ENCODE assay signal across 8 cellular contexts in genomic region chr22:39152511-39153219, GRCh38. TPM values are rescaled to one million over a fixed set of nuclear protein-coding genes. Genes with fewer than 3 reads are reported as not detected.
DNase-seq lines count a peak whose midpoint lies in the region; ATAC-seq lines count a peak whose summit lies in the region.

Gene CBX7 (minus strand): TSS chr22:39152680. CDS start chr22:39152444, 236 bp downstream.

- no peaks in the 10 kb centered on the region for H3K4me1 ChIP-seq in HUES64 (ENCODE audit: insufficient read depth, low read length)

- DNase-seq in DMS114 treated with DMSO at 0.1 percent for 48 hours (lab: John Stamatoyannopoulos, UW; ENCODE audit: unreplicated experiment), result peak; percentile 64
- peak; percentile 86 for DNase-seq in RPMI7951 (ENCODE audit: low read depth)
- DNase-seq in fibroblast of peridontal ligament (ENCODE audit: extremely low read depth), result peak; percentile 68
- DNase-seq in natural killer cell treated with Interleukin-12 subunit alpha and Interleukin-12 subunit beta and Interleukin-15 and Interleukin-18, amount 100 ng/mL, for 72 hours (ENCODE audit: low spot score), result peak; percentile 95

- H3K4me3 Mint-ChIP-seq in activated T-helper 17 cell treated with anti-CD3 and anti-CD28 coated beads, Interleukin-2, amount 50 U/mL, for 72 hours, result peak within 1 kb of the TSS; percentile 92
- H3K4me3 Mint-ChIP-seq in natural killer cell treated with Interleukin-12 subunit alpha and Interleukin-12 subunit beta and Interleukin-15 and Interleukin-18, amount 100 ng/mL, for 72 hours, result peak within 1 kb of the TSS; percentile 96
- peak within 1 kb of the TSS; percentile 84 for H3K4me3 Mint-ChIP-seq in stimulated activated naive CD8-positive, alpha-beta T cell treated with anti-CD3 and anti-CD28 coated beads, Interleukin-15, Interleukin-2, amounts not matched to agents 100 ng/mL and 50 ng/mL, for 24 hours

- peaks cover 7% of the 10 kb centered on the region for H3K27me3 Mint-ChIP-seq in activated T-helper 17 cell treated with anti-CD3 and anti-CD28 coated beads, Interleukin-2, amount 50 U/mL, for 72 hours
- H3K27me3 Mint-ChIP-seq in natural killer cell treated with Interleukin-12 subunit alpha and Interleukin-12 subunit beta and Interleukin-15 and Interleukin-18, amount 100 ng/mL, for 72 hours, result peaks cover 4 to 14% of the 10 kb centered on the region in 2 donors
- peaks cover 16% of the 10 kb centered on the region for H3K27me3 Mint-ChIP-seq in stimulated activated naive CD8-positive, alpha-beta T cell treated with anti-CD3 and anti-CD28 coated beads, Interleukin-15, Interleukin-2, amounts not matched to agents 100 ng/mL and 50 ng/mL, for 24 hours

- peak; percentile 73 for ATAC-seq in GM21447 (IDR thresholded peaks at IDR 0.05; ENCODE audit: unreplicated experiment)
- ATAC-seq in activated T-helper 17 cell treated with anti-CD3 and anti-CD28 coated beads, Interleukin-2, amount 50 U/mL, for 72 hours (replicated peaks), result peak; percentile 87
- ATAC-seq in natural killer cell treated with Interleukin-12 subunit alpha and Interleukin-12 subunit beta and Interleukin-15 and Interleukin-18, amount 100 ng/mL, for 72 hours, result peak; percentile 95

- H3K9me3 ChIP-seq in HUES64 (ENCODE audit: insufficient read depth, low read depth, low read length), result no peaks in the 10 kb centered on the region

- H3K4me3 ChIP-seq in HUES64 (ENCODE audit: low read length), result peak within 1 kb of the TSS; percentile 65

- H3K27ac ChIP-seq in HUES64 (ENCODE audit: low read depth, low read length), result peak within 1 kb of the TSS; percentile 49; the same call in 1 of the 2 replicates

- peaks cover 31% of the 10 kb centered on the region for H3K36me3 Mint-ChIP-seq in activated T-helper 17 cell treated with anti-CD3 and anti-CD28 coated beads, Interleukin-2, amount 50 U/mL, for 72 hours (ENCODE audit: low read depth)
- H3K36me3 Mint-ChIP-seq in natural killer cell treated with Interleukin-12 subunit alpha and Interleukin-12 subunit beta and Interleukin-15 and Interleukin-18, amount 100 ng/mL, for 72 hours, result no peaks in the 10 kb centered on the region
- peaks cover 10% of the 10 kb centered on the region for H3K36me3 Mint-ChIP-seq in stimulated activated naive CD8-positive, alpha-beta T cell treated with anti-CD3 and anti-CD28 coated beads, Interleukin-15, Interleukin-2, amounts not matched to agents 100 ng/mL and 50 ng/mL, for 24 hours (ENCODE audit: low read depth)

- peaks cover 38% of the 10 kb centered on the region for H3K27me3 ChIP-seq in HUES64 (ENCODE audit: insufficient read depth, low read length)

- H3K27ac Mint-ChIP-seq in activated T-helper 17 cell treated with anti-CD3 and anti-CD28 coated beads, Interleukin-2, amount 50 U/mL, for 72 hours, result peak within 1 kb of the TSS; percentile 92
- H3K27ac Mint-ChIP-seq in natural killer cell treated with Interleukin-12 subunit alpha and Interleukin-12 subunit beta and Interleukin-15 and Interleukin-18, amount 100 ng/mL, for 72 hours, result peak within 1 kb of the TSS; percentile 67 to 82
- H3K27ac Mint-ChIP-seq in stimulated activated naive CD8-positive, alpha-beta T cell treated with anti-CD3 and anti-CD28 coated beads, Interleukin-15, Interleukin-2, amounts not matched to agents 100 ng/mL and 50 ng/mL, for 24 hours, result peak within 1 kb of the TSS; percentile 68

- under 1% methylated on average over 98 of the region's 98 CpGs for WGBS in HUES64

- no peaks in the 10 kb centered on the region for H3K9me3 Mint-ChIP-seq in activated T-helper 17 cell treated with anti-CD3 and anti-CD28 coated beads, Interleukin-2, amount 50 U/mL, for 72 hours
- no peaks in the 10 kb centered on the region for H3K9me3 Mint-ChIP-seq in natural killer cell treated with Interleukin-12 subunit alpha and Interleukin-12 subunit beta and Interleukin-15 and Interleukin-18, amount 100 ng/mL, for 72 hours
- no peaks in the 10 kb centered on the region for H3K9me3 Mint-ChIP-seq in stimulated activated naive CD8-positive, alpha-beta T cell treated with anti-CD3 and anti-CD28 coated beads, Interleukin-15, Interleukin-2, amounts not matched to agents 100 ng/mL and 50 ng/mL, for 24 hours

- H3K4me1 Mint-ChIP-seq in activated T-helper 17 cell treated with anti-CD3 and anti-CD28 coated beads, Interleukin-2, amount 50 U/mL, for 72 hours, result peaks cover 15% of the 10 kb centered on the region
- peaks cover 18 to 27% of the 10 kb centered on the region in 2 donors for H3K4me1 Mint-ChIP-seq in natural killer cell treated with Interleukin-12 subunit alpha and Interleukin-12 subunit beta and Interleukin-15 and Interleukin-18, amount 100 ng/mL, for 72 hours (ENCODE audit: low read depth in 2 of 2)
- peaks cover 47% of the 10 kb centered on the region for H3K4me1 Mint-ChIP-seq in stimulated activated naive CD8-positive, alpha-beta T cell treated with anti-CD3 and anti-CD28 coated beads, Interleukin-15, Interleukin-2, amounts not matched to agents 100 ng/mL and 50 ng/mL, for 24 hours (ENCODE audit: low read depth)

- H3K9ac ChIP-seq in HUES64 (ENCODE audit: low read depth, low read length), result peak within 1 kb of the TSS; percentile 45; the same call in 1 of the 2 replicates

- no peaks in the 10 kb centered on the region for H3K36me3 ChIP-seq in HUES64 (ENCODE audit: insufficient read depth, low read length)

RNA-seq across cellular contexts. Expression of gene CBX7, which starts in this region (rescaled TPM):
- polyA plus RNA-seq in HUES64 (2013, experiment 1 of 2), result 2.9 TPM
- 3.7 TPM for polyA plus RNA-seq in HUES64 (2013, experiment 2 of 2)
- total RNA-seq in RPMI7951 (2014; rRNA removed; shearing (Covaris generic)), result 1.4 and 1.6 TPM in 2 replicates
- total RNA-seq in activated T-helper 17 cell treated with anti-CD3 and anti-CD28 coated beads, Interleukin-2, amount 50 U/mL, for 72 hours, result 10 to 100 TPM; 21.5 to 82.9 TPM
- 10 to 100 TPM in 1 of 2 donors, 1 to 10 TPM in 1; 4.9 to 11.1 TPM for total RNA-seq in natural killer cell treated with Interleukin-12 subunit alpha and Interleukin-12 subunit beta and Interleukin-15 and Interleukin-18, amount 100 ng/mL, for 72 hours

Comparison
In these comparisons a context has a peak if more than half of its experiments do, and no peak if none do; other contexts are left out.
1. Peak in every context shown above with its lines: DNase-seq, ATAC-seq, H3K4me3 ChIP-seq and H3K27ac ChIP-seq.